9 cellular contexts compared by ENCODE assay signal in genomic region chr18:71047882-71048281, GRCh38.
"Had no signal": no experiment of that assay in that cellular context is flagged by ENCODE, and none has a peak within 500 bp of the region (broad histone marks: within the 10 kb centered on the region; RNA-seq: fewer than 3 reads in every experiment).

No MANE protein-coding gene starts in this region.

- H3K4me1 ChIP-seq: HAP-1 had no signal

- DNase-seq: GM23248, GOT3, H7, HFFc6, IMR-90 had no signal

- FAIRE-seq: HTR-8/SVneo, K562 had no signal

- H3K27ac ChIP-seq: GM23248 had no signal

- ATAC-seq: HCT116, K562 had no signal

- H3K36me3 ChIP-seq: HAP-1 had no signal

- H3K9me3 ChIP-seq: HAP-1 had no signal

- H3K27ac Mint-ChIP-seq: HFFc6 had no signal

- H2AFZ ChIP-seq: GM23248 had no signal

- H3K4me3 ChIP-seq: GM23248, HAP-1, K562 had no signal

- H3K9ac ChIP-seq: GM23248 had no signal
